Comparison of ENCODE assay signal across 8 cellular contexts in the genomic region with DNA sequence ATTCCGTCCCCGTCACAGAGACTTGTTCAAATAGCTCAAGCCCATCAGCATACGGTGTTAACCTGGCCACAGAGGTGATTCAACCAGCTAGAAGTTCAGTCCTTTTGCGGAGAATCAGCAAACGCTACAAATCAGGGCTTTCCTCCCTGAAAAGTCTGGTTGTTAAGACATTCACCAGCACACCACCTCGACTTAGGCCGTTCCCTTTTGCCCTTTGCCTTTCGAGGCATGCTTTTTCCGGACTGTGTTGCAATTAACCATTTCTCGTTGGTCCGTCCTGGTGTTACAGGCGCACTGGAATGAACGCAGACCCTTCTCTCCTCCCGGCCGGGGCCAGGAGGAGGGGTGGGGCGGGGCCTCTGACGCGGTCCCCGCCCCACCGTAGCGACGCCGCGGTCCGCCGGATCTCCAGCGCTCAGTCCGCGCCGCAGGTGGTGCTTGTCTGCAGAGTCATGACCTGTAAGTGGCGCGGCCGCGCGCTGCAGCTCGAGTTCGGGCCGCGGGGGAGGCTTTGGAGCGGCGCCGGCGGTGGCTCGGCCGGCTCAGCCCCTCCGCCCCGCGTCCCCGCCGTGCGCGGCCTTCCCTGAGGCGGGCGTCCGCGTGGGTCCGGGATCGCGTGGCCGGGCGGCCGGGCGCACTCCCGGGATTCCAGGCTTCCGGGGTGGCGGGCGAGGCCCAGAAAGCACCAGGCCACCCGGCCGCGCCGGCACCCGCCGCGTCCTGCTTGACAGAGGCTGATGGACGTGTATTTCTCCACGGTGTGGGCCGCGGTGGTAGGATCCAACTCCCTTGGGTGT.
DNase-seq lines count a peak whose midpoint lies in the region; ATAC-seq lines count a peak whose summit lies in the region.

Gene NIT2 (plus strand): TSS at position 418 of the 797 bp plus-strand sequence. CDS start 35 bp downstream, at position 453.

- DNase-seq in AG08395 (ENCODE audit: low spot score) (peak; percentile 87), NCI-H345 (lab: John Stamatoyannopoulos, UW) (peak; percentile 70), iris pigment epithelial cell (ENCODE audit: low read depth) (peak; percentile 82)
- peak; percentile 53 for DNase-seq in activated CD4-positive, CD25-positive, alpha-beta regulatory T cell treated with anti-CD3 and anti-CD28 coated beads, Interleukin-2, amount 50 U/mL, for 16 hours (ENCODE audit: low read depth, low spot score)
- peak; percentile 71 for DNase-seq in central memory CD4-positive, alpha-beta T cell
- peak; percentile 81 for DNase-seq in stimulated activated CD4-positive, alpha-beta T cell treated with anti-CD3 and anti-CD28 coated beads, Interleukin-12 subunit alpha, Interleukin-12 subunit beta, amount 100 ng/mL, for 4 hours

- ATAC-seq in GM18873 (IDR thresholded peaks at IDR 0.05; ENCODE audit: low FRiP score, unreplicated experiment) (peak; percentile 92), HG03135 (IDR thresholded peaks at IDR 0.05; ENCODE audit: unreplicated experiment) (peak; percentile 94)

Comparison
In these comparisons a context has a peak if more than half of its experiments do, and no peak if none do; other contexts are left out.
1. Peak in every context shown above with its lines: DNase-seq and ATAC-seq.